2 cellular contexts compared by ENCODE assay signal in the genomic region with DNA sequence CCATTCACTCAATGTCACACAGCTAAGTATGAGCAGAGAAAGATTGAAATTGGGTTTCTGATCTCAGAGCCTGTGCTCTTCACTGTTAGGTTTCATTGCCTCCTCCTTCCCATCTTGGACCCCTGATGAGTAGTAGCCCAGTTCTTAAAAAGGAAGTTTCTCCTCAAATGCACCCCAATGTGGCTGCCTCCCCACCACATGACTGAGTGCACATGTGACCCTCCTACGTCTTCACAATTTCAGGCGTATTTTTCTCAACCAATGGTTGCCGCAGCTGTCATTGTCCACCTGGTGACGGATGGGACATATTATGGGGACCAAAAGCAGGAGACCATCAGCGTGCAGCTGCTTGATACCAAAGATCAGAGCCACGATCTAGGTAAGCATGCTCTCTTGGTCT.
A peak's percentile ranks its signal among the peaks of the same experiment; 100 is the strongest.
TF ChIP-seq lines count a peak whose summit lies in the region.

No MANE protein-coding gene starts in this region.

TF ChIP-seq in IMR-90, 13 proteins besides CTCF, POLR2A, EP300 and RAD21 (continued from another document):
- no peak for TF ChIP-seq SMC3 (IDR thresholded peaks at IDR 0.05; ENCODE audit: low read depth, low read length)
- TF ChIP-seq NFE2L2 (IDR thresholded peaks at IDR 0.05; ENCODE audit: low read depth, low read length) = no peak
- TF ChIP-seq MXI1 (IDR thresholded peaks at IDR 0.05; ENCODE audit: borderline replicate concordance, low read depth, low read length) = no peak
- TF ChIP-seq, protein P1, sequence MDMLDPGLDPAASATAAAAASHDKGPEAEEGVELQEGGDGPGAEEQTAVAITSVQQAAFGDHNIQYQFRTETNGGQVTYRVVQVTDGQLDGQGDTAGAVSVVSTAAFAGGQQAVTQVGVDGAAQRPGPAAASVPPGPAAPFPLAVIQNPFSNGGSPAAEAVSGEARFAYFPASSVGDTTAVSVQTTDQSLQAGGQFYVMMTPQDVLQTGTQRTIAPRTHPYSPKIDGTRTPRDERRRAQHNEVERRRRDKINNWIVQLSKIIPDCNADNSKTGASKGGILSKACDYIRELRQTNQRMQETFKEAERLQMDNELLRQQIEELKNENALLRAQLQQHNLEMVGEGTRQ (IDR thresholded peaks at IDR 0.05; ENCODE audit: low read depth, low read length) = 0 out of 2 replicates have a peak, but pooled peaks have one; percentile 11
- TF ChIP-seq CEBPB (IDR thresholded peaks at IDR 0.05; ENCODE audit: low read depth, low read length) = no peak
- no peak for TF ChIP-seq RFX5 (IDR thresholded peaks at IDR 0.05; ENCODE audit: low read depth, low read length)

TF ChIP-seq in K562, 482 proteins besides CTCF, POLR2A, EP300 and RAD21 (continued from another document and continues in another):
- TF ChIP-seq E2F1 (CRISPR knock-in tag; IDR thresholded peaks at IDR 0.05) (no peak), RBM25 (IDR thresholded peaks at IDR 0.05; ENCODE audit: low read depth, low read length, severe bottlenecking) (peak; percentile 42), ZSCAN29 (IDR thresholded peaks at IDR 0.05) (no peak), ZNF263 (CRISPR knock-in tag; IDR thresholded peaks at IDR 0.05; ENCODE audit: borderline replicate concordance) (no peak), ZNF134 (CRISPR knock-in tag; conservative IDR thresholded peaks at IDR 0.05) (0 out of 2 replicates have a peak, but pooled peaks have one; percentile 17), PCBP2 (IDR thresholded peaks at IDR 0.05; ENCODE audit: low read depth, low read length, poor library complexity, severe bottlenecking) (no peak), HDAC8 (tag; IDR thresholded peaks at IDR 0.05) (no peak), ATF1 (CRISPR knock-in tag; IDR thresholded peaks at IDR 0.05) (no peak), ATF1 (tag; IDR thresholded peaks at IDR 0.05) (no peak), ZFP36 (IDR thresholded peaks at IDR 0.05; ENCODE audit: low read depth, low read length, partially characterized antibody) (peak; percentile 43), L3MBTL2 (IDR thresholded peaks at IDR 0.05) (peak; percentile 72; the same call in 1 of the 2 replicates), RAD51 (IDR thresholded peaks at IDR 0.05; ENCODE audit: borderline replicate concordance, low read depth) (peak; percentile 81), ESRRA (IDR thresholded peaks at IDR 0.05; ENCODE audit: borderline replicate concordance, low read depth) (no peak), ZNF224 (CRISPR knock-in tag; IDR thresholded peaks at IDR 0.05) (no peak), ZNF239 (CRISPR knock-in tag; IDR thresholded peaks at IDR 0.05) (no peak), E2F4 (CRISPR knock-in tag; IDR thresholded peaks at IDR 0.05; ENCODE audit: low read depth) (no peak), SUPT5H (IDR thresholded peaks at IDR 0.05) (no peak), ZFX (CRISPR knock-in tag; IDR thresholded peaks at IDR 0.05) (no peak), NR2C1 (IDR thresholded peaks at IDR 0.05) (no peak), NR2C1 (tag; IDR thresholded peaks at IDR 0.05) (0 out of 2 replicates have a peak, but pooled peaks have one; percentile 16), CBX3 (IDR thresholded peaks at IDR 0.05; ENCODE audit: borderline replicate concordance in 1 of 2, low read length in 2 of 2) (no peak), TAF7 (tag; IDR thresholded peaks at IDR 0.05) (no peak), CBFA2T2 (conservative IDR thresholded peaks at IDR 0.05) (0 out of 2 replicates have a peak, but pooled peaks have one; percentile 24), MXI1 (IDR thresholded peaks at IDR 0.05; ENCODE audit: low read depth, low read length) (no peak), ZNF12 (CRISPR knock-in tag; IDR thresholded peaks at IDR 0.05) (no peak), NCOA1 (IDR thresholded peaks at IDR 0.05; ENCODE audit: low read depth) (no peak)
- TF ChIP-seq, protein P2, sequence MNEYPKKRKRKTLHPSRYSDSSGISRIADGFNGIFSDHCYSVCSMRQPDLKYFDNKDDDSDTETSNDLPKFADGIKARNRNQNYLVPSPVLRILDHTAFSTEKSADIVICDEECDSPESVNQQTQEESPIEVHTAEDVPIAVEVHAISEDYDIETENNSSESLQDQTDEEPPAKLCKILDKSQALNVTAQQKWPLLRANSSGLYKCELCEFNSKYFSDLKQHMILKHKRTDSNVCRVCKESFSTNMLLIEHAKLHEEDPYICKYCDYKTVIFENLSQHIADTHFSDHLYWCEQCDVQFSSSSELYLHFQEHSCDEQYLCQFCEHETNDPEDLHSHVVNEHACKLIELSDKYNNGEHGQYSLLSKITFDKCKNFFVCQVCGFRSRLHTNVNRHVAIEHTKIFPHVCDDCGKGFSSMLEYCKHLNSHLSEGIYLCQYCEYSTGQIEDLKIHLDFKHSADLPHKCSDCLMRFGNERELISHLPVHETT (CRISPR knock-in tag; conservative IDR thresholded peaks at IDR 0.05 in 1 of 2, IDR thresholded peaks at IDR 0.05 in 1 of 2) = no peak
- TF ChIP-seq, protein P3, sequence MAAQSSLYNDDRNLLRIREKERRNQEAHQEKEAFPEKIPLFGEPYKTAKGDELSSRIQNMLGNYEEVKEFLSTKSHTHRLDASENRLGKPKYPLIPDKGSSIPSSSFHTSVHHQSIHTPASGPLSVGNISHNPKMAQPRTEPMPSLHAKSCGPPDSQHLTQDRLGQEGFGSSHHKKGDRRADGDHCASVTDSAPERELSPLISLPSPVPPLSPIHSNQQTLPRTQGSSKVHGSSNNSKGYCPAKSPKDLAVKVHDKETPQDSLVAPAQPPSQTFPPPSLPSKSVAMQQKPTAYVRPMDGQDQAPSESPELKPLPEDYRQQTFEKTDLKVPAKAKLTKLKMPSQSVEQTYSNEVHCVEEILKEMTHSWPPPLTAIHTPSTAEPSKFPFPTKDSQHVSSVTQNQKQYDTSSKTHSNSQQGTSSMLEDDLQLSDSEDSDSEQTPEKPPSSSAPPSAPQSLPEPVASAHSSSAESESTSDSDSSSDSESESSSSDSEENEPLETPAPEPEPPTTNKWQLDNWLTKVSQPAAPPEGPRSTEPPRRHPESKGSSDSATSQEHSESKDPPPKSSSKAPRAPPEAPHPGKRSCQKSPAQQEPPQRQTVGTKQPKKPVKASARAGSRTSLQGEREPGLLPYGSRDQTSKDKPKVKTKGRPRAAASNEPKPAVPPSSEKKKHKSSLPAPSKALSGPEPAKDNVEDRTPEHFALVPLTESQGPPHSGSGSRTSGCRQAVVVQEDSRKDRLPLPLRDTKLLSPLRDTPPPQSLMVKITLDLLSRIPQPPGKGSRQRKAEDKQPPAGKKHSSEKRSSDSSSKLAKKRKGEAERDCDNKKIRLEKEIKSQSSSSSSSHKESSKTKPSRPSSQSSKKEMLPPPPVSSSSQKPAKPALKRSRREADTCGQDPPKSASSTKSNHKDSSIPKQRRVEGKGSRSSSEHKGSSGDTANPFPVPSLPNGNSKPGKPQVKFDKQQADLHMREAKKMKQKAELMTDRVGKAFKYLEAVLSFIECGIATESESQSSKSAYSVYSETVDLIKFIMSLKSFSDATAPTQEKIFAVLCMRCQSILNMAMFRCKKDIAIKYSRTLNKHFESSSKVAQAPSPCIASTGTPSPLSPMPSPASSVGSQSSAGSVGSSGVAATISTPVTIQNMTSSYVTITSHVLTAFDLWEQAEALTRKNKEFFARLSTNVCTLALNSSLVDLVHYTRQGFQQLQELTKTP (IDR thresholded peaks at IDR 0.05; ENCODE audit: low read depth in 1 of 2, partially characterized antibody in 2 of 2) = no peak
- TF ChIP-seq, protein P1 (CRISPR knock-in tag; IDR thresholded peaks at IDR 0.05) = peak; percentile 77
- TF ChIP-seq, protein P4, sequence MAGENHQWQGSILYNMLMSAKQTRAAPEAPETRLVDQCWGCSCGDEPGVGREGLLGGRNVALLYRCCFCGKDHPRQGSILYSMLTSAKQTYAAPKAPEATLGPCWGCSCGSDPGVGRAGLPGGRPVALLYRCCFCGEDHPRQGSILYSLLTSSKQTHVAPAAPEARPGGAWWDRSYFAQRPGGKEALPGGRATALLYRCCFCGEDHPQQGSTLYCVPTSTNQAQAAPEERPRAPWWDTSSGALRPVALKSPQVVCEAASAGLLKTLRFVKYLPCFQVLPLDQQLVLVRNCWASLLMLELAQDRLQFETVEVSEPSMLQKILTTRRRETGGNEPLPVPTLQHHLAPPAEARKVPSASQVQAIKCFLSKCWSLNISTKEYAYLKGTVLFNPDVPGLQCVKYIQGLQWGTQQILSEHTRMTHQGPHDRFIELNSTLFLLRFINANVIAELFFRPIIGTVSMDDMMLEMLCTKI (IDR thresholded peaks at IDR 0.05; ENCODE audit: partially characterized antibody) = no peak
- TF ChIP-seq, protein P5, sequence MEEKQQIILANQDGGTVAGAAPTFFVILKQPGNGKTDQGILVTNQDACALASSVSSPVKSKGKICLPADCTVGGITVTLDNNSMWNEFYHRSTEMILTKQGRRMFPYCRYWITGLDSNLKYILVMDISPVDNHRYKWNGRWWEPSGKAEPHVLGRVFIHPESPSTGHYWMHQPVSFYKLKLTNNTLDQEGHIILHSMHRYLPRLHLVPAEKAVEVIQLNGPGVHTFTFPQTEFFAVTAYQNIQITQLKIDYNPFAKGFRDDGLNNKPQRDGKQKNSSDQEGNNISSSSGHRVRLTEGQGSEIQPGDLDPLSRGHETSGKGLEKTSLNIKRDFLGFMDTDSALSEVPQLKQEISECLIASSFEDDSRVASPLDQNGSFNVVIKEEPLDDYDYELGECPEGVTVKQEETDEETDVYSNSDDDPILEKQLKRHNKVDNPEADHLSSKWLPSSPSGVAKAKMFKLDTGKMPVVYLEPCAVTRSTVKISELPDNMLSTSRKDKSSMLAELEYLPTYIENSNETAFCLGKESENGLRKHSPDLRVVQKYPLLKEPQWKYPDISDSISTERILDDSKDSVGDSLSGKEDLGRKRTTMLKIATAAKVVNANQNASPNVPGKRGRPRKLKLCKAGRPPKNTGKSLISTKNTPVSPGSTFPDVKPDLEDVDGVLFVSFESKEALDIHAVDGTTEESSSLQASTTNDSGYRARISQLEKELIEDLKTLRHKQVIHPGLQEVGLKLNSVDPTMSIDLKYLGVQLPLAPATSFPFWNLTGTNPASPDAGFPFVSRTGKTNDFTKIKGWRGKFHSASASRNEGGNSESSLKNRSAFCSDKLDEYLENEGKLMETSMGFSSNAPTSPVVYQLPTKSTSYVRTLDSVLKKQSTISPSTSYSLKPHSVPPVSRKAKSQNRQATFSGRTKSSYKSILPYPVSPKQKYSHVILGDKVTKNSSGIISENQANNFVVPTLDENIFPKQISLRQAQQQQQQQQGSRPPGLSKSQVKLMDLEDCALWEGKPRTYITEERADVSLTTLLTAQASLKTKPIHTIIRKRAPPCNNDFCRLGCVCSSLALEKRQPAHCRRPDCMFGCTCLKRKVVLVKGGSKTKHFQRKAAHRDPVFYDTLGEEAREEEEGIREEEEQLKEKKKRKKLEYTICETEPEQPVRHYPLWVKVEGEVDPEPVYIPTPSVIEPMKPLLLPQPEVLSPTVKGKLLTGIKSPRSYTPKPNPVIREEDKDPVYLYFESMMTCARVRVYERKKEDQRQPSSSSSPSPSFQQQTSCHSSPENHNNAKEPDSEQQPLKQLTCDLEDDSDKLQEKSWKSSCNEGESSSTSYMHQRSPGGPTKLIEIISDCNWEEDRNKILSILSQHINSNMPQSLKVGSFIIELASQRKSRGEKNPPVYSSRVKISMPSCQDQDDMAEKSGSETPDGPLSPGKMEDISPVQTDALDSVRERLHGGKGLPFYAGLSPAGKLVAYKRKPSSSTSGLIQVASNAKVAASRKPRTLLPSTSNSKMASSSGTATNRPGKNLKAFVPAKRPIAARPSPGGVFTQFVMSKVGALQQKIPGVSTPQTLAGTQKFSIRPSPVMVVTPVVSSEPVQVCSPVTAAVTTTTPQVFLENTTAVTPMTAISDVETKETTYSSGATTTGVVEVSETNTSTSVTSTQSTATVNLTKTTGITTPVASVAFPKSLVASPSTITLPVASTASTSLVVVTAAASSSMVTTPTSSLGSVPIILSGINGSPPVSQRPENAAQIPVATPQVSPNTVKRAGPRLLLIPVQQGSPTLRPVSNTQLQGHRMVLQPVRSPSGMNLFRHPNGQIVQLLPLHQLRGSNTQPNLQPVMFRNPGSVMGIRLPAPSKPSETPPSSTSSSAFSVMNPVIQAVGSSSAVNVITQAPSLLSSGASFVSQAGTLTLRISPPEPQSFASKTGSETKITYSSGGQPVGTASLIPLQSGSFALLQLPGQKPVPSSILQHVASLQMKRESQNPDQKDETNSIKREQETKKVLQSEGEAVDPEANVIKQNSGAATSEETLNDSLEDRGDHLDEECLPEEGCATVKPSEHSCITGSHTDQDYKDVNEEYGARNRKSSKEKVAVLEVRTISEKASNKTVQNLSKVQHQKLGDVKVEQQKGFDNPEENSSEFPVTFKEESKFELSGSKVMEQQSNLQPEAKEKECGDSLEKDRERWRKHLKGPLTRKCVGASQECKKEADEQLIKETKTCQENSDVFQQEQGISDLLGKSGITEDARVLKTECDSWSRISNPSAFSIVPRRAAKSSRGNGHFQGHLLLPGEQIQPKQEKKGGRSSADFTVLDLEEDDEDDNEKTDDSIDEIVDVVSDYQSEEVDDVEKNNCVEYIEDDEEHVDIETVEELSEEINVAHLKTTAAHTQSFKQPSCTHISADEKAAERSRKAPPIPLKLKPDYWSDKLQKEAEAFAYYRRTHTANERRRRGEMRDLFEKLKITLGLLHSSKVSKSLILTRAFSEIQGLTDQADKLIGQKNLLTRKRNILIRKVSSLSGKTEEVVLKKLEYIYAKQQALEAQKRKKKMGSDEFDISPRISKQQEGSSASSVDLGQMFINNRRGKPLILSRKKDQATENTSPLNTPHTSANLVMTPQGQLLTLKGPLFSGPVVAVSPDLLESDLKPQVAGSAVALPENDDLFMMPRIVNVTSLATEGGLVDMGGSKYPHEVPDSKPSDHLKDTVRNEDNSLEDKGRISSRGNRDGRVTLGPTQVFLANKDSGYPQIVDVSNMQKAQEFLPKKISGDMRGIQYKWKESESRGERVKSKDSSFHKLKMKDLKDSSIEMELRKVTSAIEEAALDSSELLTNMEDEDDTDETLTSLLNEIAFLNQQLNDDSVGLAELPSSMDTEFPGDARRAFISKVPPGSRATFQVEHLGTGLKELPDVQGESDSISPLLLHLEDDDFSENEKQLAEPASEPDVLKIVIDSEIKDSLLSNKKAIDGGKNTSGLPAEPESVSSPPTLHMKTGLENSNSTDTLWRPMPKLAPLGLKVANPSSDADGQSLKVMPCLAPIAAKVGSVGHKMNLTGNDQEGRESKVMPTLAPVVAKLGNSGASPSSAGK (IDR thresholded peaks at IDR 0.05) = peak; percentile 76
